In genomic region chr5:71780597-71780996, GRCh38 we compare ENCODE assay signal across 7 cellular contexts.
"Had no signal": no experiment of that assay in that cellular context is flagged by ENCODE, and none has a peak within 500 bp of the region (broad histone marks: within the 10 kb centered on the region; RNA-seq: fewer than 3 reads in every experiment).

No MANE protein-coding gene starts in this region.

- H3K4me3 ChIP-seq: GM23248 had no signal

- H2AFZ ChIP-seq: GM23248 had no signal

- H3K4me3 Mint-ChIP-seq: H9 had no signal

- H3K9me3 Mint-ChIP-seq: H9 had no signal

- H3K27ac ChIP-seq: GM23248 had no signal

- H3K9ac ChIP-seq: GM23248 had no signal

- DNase-seq: GM23248, GOT3, H9, HCEC 1CT, IMR-90 had no signal

- FAIRE-seq: H54, HTR-8/SVneo had no signal
